8 cellular contexts compared by ENCODE assay signal in the genomic region with DNA sequence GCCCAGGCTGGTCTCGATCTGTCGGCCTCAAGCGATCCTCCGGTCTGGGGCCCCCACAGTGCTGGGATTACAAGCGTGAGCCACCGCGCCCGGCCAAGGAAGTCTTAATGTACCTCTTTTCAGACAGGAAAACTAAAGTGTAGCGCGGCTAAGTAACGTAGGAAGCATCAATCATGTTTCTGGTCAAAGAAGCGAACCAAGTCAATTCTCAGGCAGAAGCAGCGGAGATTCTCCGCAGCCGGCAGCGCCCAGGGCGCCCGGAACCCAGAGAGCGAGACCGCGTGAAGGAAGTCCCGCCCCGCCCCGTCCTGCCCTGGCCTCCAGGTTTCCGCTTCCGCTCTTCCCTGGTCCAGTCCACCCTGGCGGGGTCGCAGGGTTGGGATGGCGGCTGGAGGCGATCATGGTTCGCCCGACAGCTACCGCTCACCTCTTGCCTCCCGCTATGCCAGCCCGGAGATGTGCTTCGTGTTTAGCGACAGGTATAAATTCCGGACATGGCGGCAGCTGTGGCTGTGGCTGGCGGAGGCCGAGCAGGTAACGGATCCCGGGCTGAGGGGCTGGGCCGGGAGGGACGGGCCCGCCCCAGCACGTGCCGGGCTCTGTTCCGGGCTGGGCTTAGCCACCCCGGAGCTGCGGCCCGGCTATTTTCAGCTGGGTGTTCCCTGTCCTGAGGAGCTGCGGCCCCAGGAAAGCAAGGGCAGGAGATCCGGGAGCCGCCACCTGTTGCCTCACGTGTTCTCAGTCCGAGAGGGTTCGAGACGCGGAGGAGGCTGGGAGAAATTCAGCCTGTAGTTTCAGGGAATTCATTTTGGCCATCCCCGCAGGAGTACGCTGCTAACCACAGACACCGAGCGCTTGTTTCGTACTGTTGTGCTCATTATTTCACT.
DNase-seq lines count a peak whose midpoint lies in the region; ATAC-seq lines count a peak whose summit lies in the region.

Gene ADSL (plus strand): TSS at position 323 of the 887 bp plus-strand sequence. CDS start 59 bp downstream, at position 382.

- H3K36me3 Mint-ChIP-seq in memory B cell: peaks cover 2% of the 10 kb centered on the region

- peak; percentile 89 for DNase-seq in CD1c-positive myeloid dendritic cell (ENCODE audit: extremely low spot score)
- DNase-seq in NOMO-1 (lab: John Stamatoyannopoulos, UW; ENCODE audit: unreplicated experiment in 2 of 2): peak; percentile 78 to 87
- peak; percentile 64 to 65 for DNase-seq in activated CD8-positive, alpha-beta memory T cell treated with anti-CD3 and anti-CD28 coated beads for 4 hours (ENCODE audit: low read depth in 2 of 2)
- peak; percentile 61 to 74 (median 70) for DNase-seq in effector memory CD4-positive, alpha-beta T cell
- DNase-seq in memory B cell (ENCODE audit: low spot score in 2 of 2): peak; percentile 70 to 84
- peak; percentile 66 for DNase-seq in stimulated activated CD8-positive, alpha-beta memory T cell treated with anti-CD3 and anti-CD28 coated beads, Interleukin-12 subunit alpha, Interleukin-12 subunit beta, amount 100 ng/mL, for 1 hour (ENCODE audit: low read depth)

- H3K27me3 Mint-ChIP-seq in memory B cell: no peaks in the 10 kb centered on the region

- no peaks in the 10 kb centered on the region for H3K9me3 ChIP-seq in effector memory CD4-positive, alpha-beta T cell (ENCODE audit: control insufficient read depth, low read length)

- ATAC-seq in GM19395 (IDR thresholded peaks at IDR 0.05; ENCODE audit: unreplicated experiment) (peak; percentile 88), HG03571 (IDR thresholded peaks at IDR 0.05; ENCODE audit: unreplicated experiment) (peak; percentile 87), memory B cell (ENCODE audit: low read depth) (peak; percentile 87)

- H3K27ac ChIP-seq in effector memory CD4-positive, alpha-beta T cell (ENCODE audit: insufficient read depth, low read length, poor library complexity, severe bottlenecking): peak within 1 kb of the TSS; percentile 81

- H3K4me3 ChIP-seq in effector memory CD4-positive, alpha-beta T cell (ENCODE audit: insufficient read depth, low read depth, low read length, poor library complexity, severe bottlenecking): peak within 1 kb of the TSS; percentile 76

- peaks cover 27% of the 10 kb centered on the region for H3K4me1 Mint-ChIP-seq in memory B cell

- no peaks in the 10 kb centered on the region for H3K27me3 ChIP-seq in effector memory CD4-positive, alpha-beta T cell (replicated peaks; ENCODE audit: control insufficient read depth, insufficient read depth, low read length, poor library complexity, severe bottlenecking)

- no peaks in the 10 kb centered on the region for H3K9me3 Mint-ChIP-seq in memory B cell

- peak within 1 kb of the TSS; percentile 98 for H3K4me3 Mint-ChIP-seq in memory B cell

- H3K4me1 ChIP-seq in effector memory CD4-positive, alpha-beta T cell (ENCODE audit: control insufficient read depth, insufficient read depth, low read length, poor library complexity, severe bottlenecking): peaks cover 42% of the 10 kb centered on the region

- H3K36me3 ChIP-seq in effector memory CD4-positive, alpha-beta T cell (ENCODE audit: control insufficient read depth, insufficient read depth, low read length): peaks cover 25% of the 10 kb centered on the region

- peak within 1 kb of the TSS; percentile 88 for H3K27ac Mint-ChIP-seq in memory B cell

Comparison
In these comparisons a context has a peak if more than half of its experiments do, and no peak if none do; other contexts are left out.
1. Peak in every context shown above with its lines: DNase-seq, ATAC-seq, H3K4me3 ChIP-seq and H3K27ac ChIP-seq.